ENCODE assay signal across 12 cellular contexts in genomic region chr2:119744335-119744939, GRCh38. TPM values are rescaled to one million over a fixed set of nuclear protein-coding genes. Genes with fewer than 3 reads are reported as not detected.
DNase-seq lines count a peak whose midpoint lies in the region; ATAC-seq and TF ChIP-seq lines count a peak whose summit lies in the region.
"Had no signal": no experiment of that assay in that cellular context is flagged by ENCODE, and none has a peak within 500 bp of the region (broad histone marks: within the 10 kb centered on the region; RNA-seq: fewer than 3 reads in every experiment).

No MANE protein-coding gene starts in this region.

- H3K4me1 ChIP-seq in adipocyte (ENCODE audit: control insufficient read depth, insufficient read depth, low read length) (peaks cover 29% of the 10 kb centered on the region), right lobe of liver (peaks cover 0 to 15% (median 4%) of the 10 kb centered on the region in 4 donors)

- DNase-seq in DMS79 treated with DMSO at 0.1 percent for 48 hours (lab: John Stamatoyannopoulos, UW), result peak; percentile 99
- DNase-seq in NCI-H1105 (lab: John Stamatoyannopoulos, UW), result peak; percentile 41
- DNase-seq in adipocyte (ENCODE audit: low read depth), result peak; percentile 22
- DNase-seq in right lobe of liver, result peak in 1 of 3 donors; percentile 61
- no peak for DNase-seq in activated CD8-positive, alpha-beta memory T cell treated with anti-CD3 and anti-CD28 coated beads, Interleukin-2, amount 10 ng/mL, durations not matched to agents 7 days and 5 days
- DNase-seq in endothelial cell (ENCODE audit: low spot score), result no peak
- no peak for DNase-seq in T-helper 2 cell
- DNase-seq: dorsolateral prefrontal cortex, NCI-H2227 treated with DMSO at 0.1 percent for 48 hours had no signal

- H3K27ac Mint-ChIP-seq in activated CD8-positive, alpha-beta memory T cell treated with anti-CD3 and anti-CD28 coated beads, Interleukin-2, amount 10 ng/mL, durations not matched to agents 7 days and 5 days, result no peak overlapping the region
- no peak overlapping the region for H3K27ac Mint-ChIP-seq in endothelial cell (ENCODE audit: unreplicated experiment)
- H3K27ac Mint-ChIP-seq: activated T-helper 1 cell treated with anti-CD3 and anti-CD28 coated beads, Interleukin-12 subunit alpha, Interleukin-12 subunit beta, Interleukin-2, Interleukin-4 antibody, amounts not matched to agents 30 ng/mL and 10 ng/mL and 1 ng/mL, durations not matched to agents 14 hours and 24 hours and 36 hours had no signal

- H3K27me3 ChIP-seq in adipocyte (replicated peaks; ENCODE audit: control insufficient read depth, insufficient read depth, low read length), result no peaks in the 10 kb centered on the region
- H3K27me3 ChIP-seq in right lobe of liver, result no peaks in the 10 kb centered on the region
- H3K27me3 ChIP-seq: dorsolateral prefrontal cortex had no signal

- no peak overlapping the region for H3K9ac ChIP-seq in adipocyte (ENCODE audit: low read length)
- H3K9ac ChIP-seq: parathyroid adenoma had no signal

- H3K9me3 ChIP-seq in adipocyte (ENCODE audit: control insufficient read depth, low read length) (no peaks in the 10 kb centered on the region), right lobe of liver (no peaks in the 10 kb centered on the region)

- peaks cover 21% of the 10 kb centered on the region for H3K27me3 Mint-ChIP-seq in activated CD8-positive, alpha-beta memory T cell treated with anti-CD3 and anti-CD28 coated beads, Interleukin-2, amount 10 ng/mL, durations not matched to agents 7 days and 5 days
- H3K27me3 Mint-ChIP-seq in endothelial cell (ENCODE audit: unreplicated experiment), result no peaks in the 10 kb centered on the region

- no peak overlapping the region for H3K4me3 Mint-ChIP-seq in activated CD8-positive, alpha-beta memory T cell treated with anti-CD3 and anti-CD28 coated beads, Interleukin-2, amount 10 ng/mL, durations not matched to agents 7 days and 5 days
- no peak overlapping the region for H3K4me3 Mint-ChIP-seq in endothelial cell (ENCODE audit: unreplicated experiment)
- H3K4me3 Mint-ChIP-seq: activated T-helper 1 cell treated with anti-CD3 and anti-CD28 coated beads, Interleukin-12 subunit alpha, Interleukin-12 subunit beta, Interleukin-2, Interleukin-4 antibody, amounts not matched to agents 30 ng/mL and 10 ng/mL and 1 ng/mL, durations not matched to agents 14 hours and 24 hours and 36 hours had no signal

- no peak for TF ChIP-seq CTCF in right lobe of liver (IDR thresholded peaks at IDR 0.05)
- TF ChIP-seq CTCF in endothelial cell (IDR thresholded peaks at IDR 0.05; ENCODE audit: unreplicated experiment), result no peak

- H3K36me3 ChIP-seq in adipocyte (ENCODE audit: control insufficient read depth, insufficient read depth, low read length, severe bottlenecking), result no peaks in the 10 kb centered on the region
- no peaks in the 10 kb centered on the region for H3K36me3 ChIP-seq in right lobe of liver

- no peak for TF ChIP-seq POLR2A in right lobe of liver (IDR thresholded peaks at IDR 0.05)

- intact Hi-C loops in right lobe of liver (cut with DNase I), result no loop called here

- peaks cover 4% of the 10 kb centered on the region for H3K4me1 Mint-ChIP-seq in activated CD8-positive, alpha-beta memory T cell treated with anti-CD3 and anti-CD28 coated beads, Interleukin-2, amount 10 ng/mL, durations not matched to agents 7 days and 5 days
- H3K4me1 Mint-ChIP-seq in endothelial cell (ENCODE audit: unreplicated experiment), result no peaks in the 10 kb centered on the region

- 37% methylated on average over 2 of the region's 2 CpGs for WGBS in right lobe of liver (ENCODE audit: insufficient coverage, low coverage, low lambda C conversion rate, missing lambda C conversion rate)

- no peaks in the 10 kb centered on the region for H3K36me3 Mint-ChIP-seq in activated CD8-positive, alpha-beta memory T cell treated with anti-CD3 and anti-CD28 coated beads, Interleukin-2, amount 10 ng/mL, durations not matched to agents 7 days and 5 days
- no peaks in the 10 kb centered on the region for H3K36me3 Mint-ChIP-seq in endothelial cell (ENCODE audit: low read depth, unreplicated experiment)

- peak overlapping the region in 1 of 3 donors; percentile 36 for H3K27ac ChIP-seq in right lobe of liver
- H3K27ac ChIP-seq: parathyroid adenoma had no signal

- CTCF ChIA-PET in activated CD8-positive, alpha-beta memory T cell treated with anti-CD3 and anti-CD28 coated beads, Interleukin-2, amount 10 ng/mL, durations not matched to agents 7 days and 5 days (lab: Charles Lee), result no interaction called here

- H3K9me3 Mint-ChIP-seq in activated CD8-positive, alpha-beta memory T cell treated with anti-CD3 and anti-CD28 coated beads, Interleukin-2, amount 10 ng/mL, durations not matched to agents 7 days and 5 days (ENCODE audit: low read depth), result no peaks in the 10 kb centered on the region
- H3K9me3 Mint-ChIP-seq in endothelial cell (ENCODE audit: unreplicated experiment), result no peaks in the 10 kb centered on the region
- H3K9me3 Mint-ChIP-seq: activated T-helper 1 cell treated with anti-CD3 and anti-CD28 coated beads, Interleukin-12 subunit alpha, Interleukin-12 subunit beta, Interleukin-2, Interleukin-4 antibody, amounts not matched to agents 30 ng/mL and 10 ng/mL and 1 ng/mL, durations not matched to agents 14 hours and 24 hours and 36 hours had no signal

- ATAC-seq in right lobe of liver (peak; percentile 79 to 98 (median 86)), HG03097 (IDR thresholded peaks at IDR 0.05; ENCODE audit: low FRiP score, unreplicated experiment) (no peak)
- ATAC-seq in activated CD8-positive, alpha-beta memory T cell treated with anti-CD3 and anti-CD28 coated beads, Interleukin-2, amount 10 ng/mL, durations not matched to agents 7 days and 5 days, result no peak

- H3K4me3 ChIP-seq in adipocyte (ENCODE audit: low read length) (no peak overlapping the region), right lobe of liver (no peak overlapping the region)
- H3K4me3 ChIP-seq: dorsolateral prefrontal cortex had no signal

RNA-seq across cellular contexts. Expression of gene PTPN4, which starts 15.3 kb away (rescaled TPM):
- total RNA-seq in right lobe of liver, result 10 to 100 TPM in 5 of 6 experiments, 1 to 10 TPM in 1; 8.5 to 19.9 (median 14.8) TPM
- total RNA-seq in activated CD8-positive, alpha-beta memory T cell treated with anti-CD3 and anti-CD28 coated beads, Interleukin-2, amount 10 ng/mL, durations not matched to agents 7 days and 5 days, result 10 to 100 TPM; 76.4 to 92.2 TPM
- total RNA-seq in endothelial cell (ENCODE audit: unreplicated experiment), result 51.0 TPM

Comparison
In these comparisons a context has a peak if more than half of its experiments do, and no peak if none do; other contexts are left out.
1. DNase-seq: peak in DMS79 treated with DMSO at 0.1 percent for 48 hours (single experiment), NCI-H1105 (single experiment) and adipocyte (single experiment); none in activated CD8-positive, alpha-beta memory T cell treated with anti-CD3 and anti-CD28 coated beads, Interleukin-2, amount 10 ng/mL, durations not matched to agents 7 days and 5 days (single experiment), endothelial cell (single experiment) and T-helper 2 cell (0 of 5).
2. ATAC-seq: peak in right lobe of liver (4 of 4); none in activated CD8-positive, alpha-beta memory T cell treated with anti-CD3 and anti-CD28 coated beads, Interleukin-2, amount 10 ng/mL, durations not matched to agents 7 days and 5 days (single experiment) and HG03097 (single experiment).